Comparison of ENCODE assay signal across 14 cellular contexts in genomic region chr14:21229821-21230220, GRCh38. TPM values are rescaled to one million over a fixed set of nuclear protein-coding genes. Genes with fewer than 3 reads are reported as not detected.
DNase-seq lines count a peak whose midpoint lies in the region; ATAC-seq and TF ChIP-seq lines count a peak whose summit lies in the region.
"Had no signal": no experiment of that assay in that cellular context is flagged by ENCODE, and none has a peak within 500 bp of the region (broad histone marks: within the 10 kb centered on the region; RNA-seq: fewer than 3 reads in every experiment).

No MANE protein-coding gene starts in this region.

- no peaks in the 10 kb centered on the region for H3K9me3 Mint-ChIP-seq in CD4-positive, alpha-beta memory T cell
- no peaks in the 10 kb centered on the region for H3K9me3 Mint-ChIP-seq in activated CD4-positive, alpha-beta memory T cell treated with anti-CD3 and anti-CD28 coated beads, Interleukin-2, amount 10 ng/mL, durations not matched to agents 7 days and 5 days
- H3K9me3 Mint-ChIP-seq: brain had no signal

- no peak overlapping the region for H2AK5ac ChIP-seq in mesenchymal stem cell (ENCODE audit: low read length, severe bottlenecking)

- H4K8ac ChIP-seq in mesenchymal stem cell (ENCODE audit: low read length): no peak overlapping the region

- intact Hi-C loops in CD4-positive, alpha-beta memory T cell (cut with micrococcal nuclease): loop anchor here (2.0 to 5.0 kb wide), 3 partner anchors 13 to 247 kb away; partner anchors contain the start of genes HNRNPC, RAB2B and TOX4

- H3K27ac Mint-ChIP-seq in CD4-positive, alpha-beta memory T cell: peak overlapping the region; percentile 86 to 98 (median 96)
- H3K27ac Mint-ChIP-seq in activated CD4-positive, alpha-beta memory T cell treated with anti-CD3 and anti-CD28 coated beads, Interleukin-2, amount 10 ng/mL, durations not matched to agents 7 days and 5 days: peak overlapping the region; percentile 88

- H3K4me2 ChIP-seq in mesenchymal stem cell (ENCODE audit: low read length, poor library complexity, severe bottlenecking): no peak overlapping the region
- H3K4me2 ChIP-seq: BLaER1 had no signal

- H3K27me3 ChIP-seq in CD4-positive, alpha-beta memory T cell (ENCODE audit: insufficient read depth, low read length): no peaks in the 10 kb centered on the region
- H3K27me3 ChIP-seq in mesenchymal stem cell (ENCODE audit: control insufficient read depth in 1 of 2, insufficient read depth in 1 of 2, low read length in 2 of 2): no peaks in the 10 kb centered on the region
- H3K27me3 ChIP-seq: BLaER1, thyroid gland had no signal

- H3K4me1 Mint-ChIP-seq in CD4-positive, alpha-beta memory T cell: peaks cover 51 to 79% (median 67%) of the 10 kb centered on the region in 4 donors
- H3K4me1 Mint-ChIP-seq in activated CD4-positive, alpha-beta memory T cell treated with anti-CD3 and anti-CD28 coated beads, Interleukin-2, amount 10 ng/mL, durations not matched to agents 7 days and 5 days: peaks cover 78% of the 10 kb centered on the region

- no peak overlapping the region for H3K14ac ChIP-seq in mesenchymal stem cell (ENCODE audit: low read length in 2 of 2)

- CTCF ChIA-PET in CD4-positive, alpha-beta memory T cell (lab: Charles Lee; ENCODE audit: partially characterized antibody): interaction anchor here (0.7 to 2.5 kb wide), 3 partner anchors 12 to 226 kb away, joined by 3 to 11 read pairs (median 4); partner anchors contain the start of gene CHD8
- CTCF ChIA-PET in activated CD4-positive, alpha-beta memory T cell treated with anti-CD3 and anti-CD28 coated beads, Interleukin-2, amount 10 ng/mL, durations not matched to agents 7 days and 5 days (lab: Charles Lee): interaction anchor here (0.9 to 1.8 kb wide), 4 partner anchors 9 to 15 kb away, joined by 4 to 8 read pairs (median 5); no protein-coding TSS in a partner anchor

- H3K4me3 Mint-ChIP-seq in CD4-positive, alpha-beta memory T cell: peak overlapping the region; percentile 69 to 84 (median 78)
- H3K4me3 Mint-ChIP-seq in activated CD4-positive, alpha-beta memory T cell treated with anti-CD3 and anti-CD28 coated beads, Interleukin-2, amount 10 ng/mL, durations not matched to agents 7 days and 5 days: peak overlapping the region; percentile 31
- H3K4me3 Mint-ChIP-seq: brain had no signal

- TF ChIP-seq POLR2A in GM19099 (IDR thresholded peaks at IDR 0.05; ENCODE audit: extremely low read depth, insufficient read length, low read depth): peak; percentile 29

- H4K91ac ChIP-seq in mesenchymal stem cell (ENCODE audit: low read length): no peak overlapping the region

- no peak overlapping the region for H2BK12ac ChIP-seq in mesenchymal stem cell (ENCODE audit: low read length in 2 of 2)

- no peak overlapping the region for H3K23ac ChIP-seq in mesenchymal stem cell (ENCODE audit: low read length in 2 of 2)

- H2BK5ac ChIP-seq in mesenchymal stem cell (ENCODE audit: low read depth, low read length, poor library complexity, severe bottlenecking): no peak overlapping the region

- H3K18ac ChIP-seq in mesenchymal stem cell (ENCODE audit: low read depth in 1 of 2, low read length in 2 of 2): no peak overlapping the region

- H2BK120ac ChIP-seq in mesenchymal stem cell (ENCODE audit: low read depth, low read length): no peak overlapping the region

- H3K27me3 Mint-ChIP-seq in CD4-positive, alpha-beta memory T cell: no peaks in the 10 kb centered on the region
- no peaks in the 10 kb centered on the region for H3K27me3 Mint-ChIP-seq in activated CD4-positive, alpha-beta memory T cell treated with anti-CD3 and anti-CD28 coated beads, Interleukin-2, amount 10 ng/mL, durations not matched to agents 7 days and 5 days

- H3K9ac ChIP-seq in mesenchymal stem cell (ENCODE audit: low read length): no peak overlapping the region
- H3K9ac ChIP-seq: BLaER1 had no signal

- POLR2A ChIA-PET in CD4-positive, alpha-beta memory T cell (lab: Charles Lee; ENCODE audit: partially characterized antibody): interaction anchor here (1.0 to 4.0 kb wide), 13 partner anchors 9 to 207 kb away, joined by 3 to 24 read pairs (median 5); no protein-coding TSS in a partner anchor
- POLR2A ChIA-PET in activated CD4-positive, alpha-beta memory T cell treated with anti-CD3 and anti-CD28 coated beads, Interleukin-2, amount 10 ng/mL, durations not matched to agents 7 days and 5 days (lab: Charles Lee): interaction anchor here (0.8 to 4.4 kb wide), 12 partner anchors 10 to 226 kb away, joined by 3 to 64 read pairs (median 4); no protein-coding TSS in a partner anchor

- H2AFZ ChIP-seq in mesenchymal stem cell (ENCODE audit: low read depth, low read length): no peak overlapping the region

- H3K36me3 Mint-ChIP-seq in CD4-positive, alpha-beta memory T cell: peaks cover 55 to 76% of the 10 kb centered on the region in 2 donors
- H3K36me3 Mint-ChIP-seq in activated CD4-positive, alpha-beta memory T cell treated with anti-CD3 and anti-CD28 coated beads, Interleukin-2, amount 10 ng/mL, durations not matched to agents 7 days and 5 days (ENCODE audit: low read depth): peaks cover 83% of the 10 kb centered on the region

- H3K4ac ChIP-seq in mesenchymal stem cell (ENCODE audit: low read depth in 1 of 2, low read length in 2 of 2): no peak overlapping the region

- peak overlapping the region; percentile 59 for H3K27ac ChIP-seq in CD4-positive, alpha-beta memory T cell (ENCODE audit: low read depth, low read length)
- peak overlapping the region; percentile 39 for H3K27ac ChIP-seq in mesenchymal stem cell (ENCODE audit: low read length, poor library complexity, severe bottlenecking)
- H3K27ac ChIP-seq: BLaER1, psoas muscle, thyroid gland had no signal

- 96% methylated on average over 3 of the region's 5 CpGs for WGBS in mesenchymal stem cell

- DNase-seq in CD4-positive, alpha-beta memory T cell: peak; percentile 55 to 78 (median 70)
- DNase-seq in activated CD4-positive, alpha-beta memory T cell treated with anti-CD3 and anti-CD28 coated beads, Interleukin-2, amount 10 ng/mL, durations not matched to agents 7 days and 5 days: no peak
- DNase-seq in mesenchymal stem cell (no peak), superior temporal gyrus (ENCODE audit: extremely low spot score) (no peak), NCI-H2029 treated with DMSO at 0.1 percent for 48 hours (lab: John Stamatoyannopoulos, UW) (no peak)
- DNase-seq: activated CD8-positive, alpha-beta memory T cell treated with anti-CD3 and anti-CD28 coated beads, Interleukin-2, amount 50 U/mL, for 4 hours; NCI-H1048; psoas muscle; SIG-M5; thyroid gland had no signal

- H3K4me3 ChIP-seq in CD4-positive, alpha-beta memory T cell (ENCODE audit: low read length in 2 of 2): no peak overlapping the region
- H3K4me3 ChIP-seq in mesenchymal stem cell (ENCODE audit: insufficient read depth in 1 of 2, low read depth in 1 of 2, low read length in 2 of 2): no peak overlapping the region
- H3K4me3 ChIP-seq: BLaER1, psoas muscle, thyroid gland had no signal

- no peak for ATAC-seq in GM21576 (IDR thresholded peaks at IDR 0.05; ENCODE audit: unreplicated experiment)
- ATAC-seq: psoas muscle had no signal

- H3K9me3 ChIP-seq in CD4-positive, alpha-beta memory T cell (ENCODE audit: control insufficient read depth in 1 of 2, low read length in 2 of 2): no peaks in the 10 kb centered on the region
- H3K9me3 ChIP-seq in mesenchymal stem cell (ENCODE audit: control insufficient read depth, low read length): no peaks in the 10 kb centered on the region
- H3K9me3 ChIP-seq: BLaER1, psoas muscle, thyroid gland had no signal

- H3K36me3 ChIP-seq in CD4-positive, alpha-beta memory T cell (ENCODE audit: insufficient read depth, low read length): peaks cover 56% of the 10 kb centered on the region
- H3K36me3 ChIP-seq in mesenchymal stem cell (ENCODE audit: control insufficient read depth in 1 of 2, insufficient read depth in 2 of 2, low read depth in 1 of 2, low read length in 2 of 2): peaks cover 30 to 98% of the 10 kb centered on the region in 2 experiments

- H3K79me1 ChIP-seq in mesenchymal stem cell (replicated peaks; ENCODE audit: low read length, poor library complexity, severe bottlenecking): no peaks in the 10 kb centered on the region

- H2BK15ac ChIP-seq in mesenchymal stem cell (ENCODE audit: low read depth, poor library complexity, severe bottlenecking): no peak overlapping the region

- H3K4me1 ChIP-seq in CD4-positive, alpha-beta memory T cell (ENCODE audit: insufficient read depth, low read length): peaks cover 96% of the 10 kb centered on the region
- peaks cover 18% of the 10 kb centered on the region for H3K4me1 ChIP-seq in mesenchymal stem cell (ENCODE audit: control insufficient read depth, insufficient read depth, low read depth, low read length)
- H3K4me1 ChIP-seq: BLaER1, thyroid gland had no signal

RNA-seq across cellular contexts. Expression of gene HNRNPC, which starts 39.4 kb away (rescaled TPM):
- 100 to 1,000 TPM; 538 to 539 TPM for total RNA-seq in CD4-positive, alpha-beta memory T cell
- 1,000 to 10,000 TPM in 1 of 2 donors, 100 to 1,000 TPM in 1; 705 to 1,178 TPM for polyA plus RNA-seq in CD4-positive, alpha-beta memory T cell
- 100 to 1,000 TPM; 689 to 710 TPM for total RNA-seq in activated CD4-positive, alpha-beta memory T cell treated with anti-CD3 and anti-CD28 coated beads, Interleukin-2, amount 10 ng/mL, durations not matched to agents 7 days and 5 days
- 493 TPM for polyA plus RNA-seq in mesenchymal stem cell (2013, experiment 1 of 2)
- 510 TPM for polyA plus RNA-seq in mesenchymal stem cell (2013, experiment 2 of 2)

RNA-seq across cellular contexts. Expression of gene RPGRIP1, which starts 50.1 kb away (rescaled TPM):
- under 1 TPM in 1 of 2 experiments, not detected in 1; 0.47 TPM for total RNA-seq in CD4-positive, alpha-beta memory T cell
- not detected for polyA plus RNA-seq in CD4-positive, alpha-beta memory T cell
- not detected for total RNA-seq in activated CD4-positive, alpha-beta memory T cell treated with anti-CD3 and anti-CD28 coated beads, Interleukin-2, amount 10 ng/mL, durations not matched to agents 7 days and 5 days
- 0.18 TPM for polyA plus RNA-seq in mesenchymal stem cell (2013, experiment 1 of 2)
- polyA plus RNA-seq in mesenchymal stem cell (2013, experiment 2 of 2): 0.10 TPM
- total RNA-seq: psoas muscle, thyroid gland had no signal

Comparison
In these comparisons a context has a peak if more than half of its experiments do, and no peak if none do; other contexts are left out.
1. DNase-seq: peak in CD4-positive, alpha-beta memory T cell (5 of 5); none in activated CD4-positive, alpha-beta memory T cell treated with anti-CD3 and anti-CD28 coated beads, Interleukin-2, amount 10 ng/mL, durations not matched to agents 7 days and 5 days (single experiment), mesenchymal stem cell (single experiment), superior temporal gyrus (single experiment) and NCI-H2029 treated with DMSO at 0.1 percent for 48 hours (single experiment).